ENCODE assay signal across 19 cellular contexts in genomic region chr22:32714458-32715250, GRCh38.
"Had no signal": no experiment of that assay in that cellular context is flagged by ENCODE, and none has a peak within 500 bp of the region (broad histone marks: within the 10 kb centered on the region; RNA-seq: fewer than 3 reads in every experiment).

No MANE protein-coding gene starts in this region.

- H3K27me3 ChIP-seq: dorsolateral prefrontal cortex, gastroesophageal sphincter had no signal

- H3K4me3 ChIP-seq: dorsolateral prefrontal cortex, gastroesophageal sphincter, left ventricle myocardium inferior, lung, psoas muscle, skin epidermis had no signal

- H3K27ac ChIP-seq: dorsolateral prefrontal cortex, gastroesophageal sphincter, left ventricle myocardium inferior, psoas muscle, skin epidermis had no signal

- H3K36me3 ChIP-seq: gastroesophageal sphincter, left ventricle myocardium inferior had no signal

- H3K4me1 Mint-ChIP-seq: immature natural killer cell had no signal

- H3K4me1 ChIP-seq: psoas muscle had no signal

- ATAC-seq: gastroesophageal sphincter, psoas muscle, sciatic nerve had no signal

- H3K27ac Mint-ChIP-seq: immature natural killer cell, naive B cell, nephron progenitor cell, type B pancreatic cell had no signal

- H3K9me3 ChIP-seq: gastroesophageal sphincter, left ventricle myocardium inferior, psoas muscle had no signal

- H3K4me3 Mint-ChIP-seq: immature natural killer cell, nephron progenitor cell, type B pancreatic cell had no signal

- DNase-seq: cortex of kidney; dorsolateral prefrontal cortex; effector CD8-positive, alpha-beta T cell; foreskin fibroblast; glutamatergic neuron; immature natural killer cell; left ventricle myocardium inferior; mesendoderm; naive B cell; nephron progenitor cell; psoas muscle; retina; stimulated activated CD4-positive, alpha-beta T cell treated with anti-CD3 and anti-CD28 coated beads, Interleukin-12 subunit alpha, Interleukin-12 subunit beta, amount 100 ng/mL, for 4 hours; stimulated activated naive CD4-positive, alpha-beta T cell had no signal

- H3K9me3 Mint-ChIP-seq: immature natural killer cell had no signal

- H3K36me3 Mint-ChIP-seq: type B pancreatic cell had no signal
